1 cellular context compared by ENCODE assay signal in the genomic region with DNA sequence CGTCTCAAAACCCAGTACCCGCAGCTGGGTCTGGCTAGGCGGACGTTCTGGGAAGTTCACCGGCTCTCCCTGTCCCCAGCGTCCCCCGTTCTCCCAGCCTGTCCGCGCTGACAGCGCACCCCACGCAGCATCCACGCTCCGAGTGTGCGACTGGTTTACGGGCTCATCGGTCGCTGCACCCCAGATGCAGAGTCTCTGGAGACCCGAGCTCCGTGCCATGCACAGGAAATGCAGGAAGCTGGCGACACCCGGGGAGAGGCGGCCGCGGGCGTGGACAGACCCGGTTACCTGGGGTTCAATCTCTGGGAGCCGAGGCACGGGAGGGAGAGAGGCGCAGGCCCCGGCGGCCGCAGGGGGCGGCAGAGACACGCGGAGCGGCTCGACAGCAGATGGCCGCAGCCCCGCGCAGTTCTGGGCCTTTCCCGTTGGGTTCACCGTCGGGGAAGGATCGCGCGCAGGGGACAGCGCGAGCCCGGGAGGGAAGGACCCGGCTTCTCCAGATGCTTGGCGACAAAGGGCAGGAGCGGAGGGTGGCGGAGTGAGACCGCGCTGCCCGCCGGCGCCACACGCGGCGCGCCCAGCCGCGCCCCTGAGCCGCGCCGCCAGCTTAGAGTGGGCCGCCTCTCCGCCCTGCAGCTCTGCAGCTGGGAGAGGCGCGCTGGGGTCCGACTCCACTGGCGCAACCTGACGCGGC.
TF ChIP-seq lines count a peak whose summit lies in the region.

No MANE protein-coding gene starts in this region.

TF ChIP-seq in GM23338, 12 proteins besides CTCF, POLR2A, EP300 and RAD21 (continued from another document):
- TF ChIP-seq REST (IDR thresholded peaks at IDR 0.05; ENCODE audit: unreplicated experiment) = no peak
- no peak for TF ChIP-seq NANOG (IDR thresholded peaks at IDR 0.05; ENCODE audit: borderline replicate concordance)
- TF ChIP-seq, protein P1, sequence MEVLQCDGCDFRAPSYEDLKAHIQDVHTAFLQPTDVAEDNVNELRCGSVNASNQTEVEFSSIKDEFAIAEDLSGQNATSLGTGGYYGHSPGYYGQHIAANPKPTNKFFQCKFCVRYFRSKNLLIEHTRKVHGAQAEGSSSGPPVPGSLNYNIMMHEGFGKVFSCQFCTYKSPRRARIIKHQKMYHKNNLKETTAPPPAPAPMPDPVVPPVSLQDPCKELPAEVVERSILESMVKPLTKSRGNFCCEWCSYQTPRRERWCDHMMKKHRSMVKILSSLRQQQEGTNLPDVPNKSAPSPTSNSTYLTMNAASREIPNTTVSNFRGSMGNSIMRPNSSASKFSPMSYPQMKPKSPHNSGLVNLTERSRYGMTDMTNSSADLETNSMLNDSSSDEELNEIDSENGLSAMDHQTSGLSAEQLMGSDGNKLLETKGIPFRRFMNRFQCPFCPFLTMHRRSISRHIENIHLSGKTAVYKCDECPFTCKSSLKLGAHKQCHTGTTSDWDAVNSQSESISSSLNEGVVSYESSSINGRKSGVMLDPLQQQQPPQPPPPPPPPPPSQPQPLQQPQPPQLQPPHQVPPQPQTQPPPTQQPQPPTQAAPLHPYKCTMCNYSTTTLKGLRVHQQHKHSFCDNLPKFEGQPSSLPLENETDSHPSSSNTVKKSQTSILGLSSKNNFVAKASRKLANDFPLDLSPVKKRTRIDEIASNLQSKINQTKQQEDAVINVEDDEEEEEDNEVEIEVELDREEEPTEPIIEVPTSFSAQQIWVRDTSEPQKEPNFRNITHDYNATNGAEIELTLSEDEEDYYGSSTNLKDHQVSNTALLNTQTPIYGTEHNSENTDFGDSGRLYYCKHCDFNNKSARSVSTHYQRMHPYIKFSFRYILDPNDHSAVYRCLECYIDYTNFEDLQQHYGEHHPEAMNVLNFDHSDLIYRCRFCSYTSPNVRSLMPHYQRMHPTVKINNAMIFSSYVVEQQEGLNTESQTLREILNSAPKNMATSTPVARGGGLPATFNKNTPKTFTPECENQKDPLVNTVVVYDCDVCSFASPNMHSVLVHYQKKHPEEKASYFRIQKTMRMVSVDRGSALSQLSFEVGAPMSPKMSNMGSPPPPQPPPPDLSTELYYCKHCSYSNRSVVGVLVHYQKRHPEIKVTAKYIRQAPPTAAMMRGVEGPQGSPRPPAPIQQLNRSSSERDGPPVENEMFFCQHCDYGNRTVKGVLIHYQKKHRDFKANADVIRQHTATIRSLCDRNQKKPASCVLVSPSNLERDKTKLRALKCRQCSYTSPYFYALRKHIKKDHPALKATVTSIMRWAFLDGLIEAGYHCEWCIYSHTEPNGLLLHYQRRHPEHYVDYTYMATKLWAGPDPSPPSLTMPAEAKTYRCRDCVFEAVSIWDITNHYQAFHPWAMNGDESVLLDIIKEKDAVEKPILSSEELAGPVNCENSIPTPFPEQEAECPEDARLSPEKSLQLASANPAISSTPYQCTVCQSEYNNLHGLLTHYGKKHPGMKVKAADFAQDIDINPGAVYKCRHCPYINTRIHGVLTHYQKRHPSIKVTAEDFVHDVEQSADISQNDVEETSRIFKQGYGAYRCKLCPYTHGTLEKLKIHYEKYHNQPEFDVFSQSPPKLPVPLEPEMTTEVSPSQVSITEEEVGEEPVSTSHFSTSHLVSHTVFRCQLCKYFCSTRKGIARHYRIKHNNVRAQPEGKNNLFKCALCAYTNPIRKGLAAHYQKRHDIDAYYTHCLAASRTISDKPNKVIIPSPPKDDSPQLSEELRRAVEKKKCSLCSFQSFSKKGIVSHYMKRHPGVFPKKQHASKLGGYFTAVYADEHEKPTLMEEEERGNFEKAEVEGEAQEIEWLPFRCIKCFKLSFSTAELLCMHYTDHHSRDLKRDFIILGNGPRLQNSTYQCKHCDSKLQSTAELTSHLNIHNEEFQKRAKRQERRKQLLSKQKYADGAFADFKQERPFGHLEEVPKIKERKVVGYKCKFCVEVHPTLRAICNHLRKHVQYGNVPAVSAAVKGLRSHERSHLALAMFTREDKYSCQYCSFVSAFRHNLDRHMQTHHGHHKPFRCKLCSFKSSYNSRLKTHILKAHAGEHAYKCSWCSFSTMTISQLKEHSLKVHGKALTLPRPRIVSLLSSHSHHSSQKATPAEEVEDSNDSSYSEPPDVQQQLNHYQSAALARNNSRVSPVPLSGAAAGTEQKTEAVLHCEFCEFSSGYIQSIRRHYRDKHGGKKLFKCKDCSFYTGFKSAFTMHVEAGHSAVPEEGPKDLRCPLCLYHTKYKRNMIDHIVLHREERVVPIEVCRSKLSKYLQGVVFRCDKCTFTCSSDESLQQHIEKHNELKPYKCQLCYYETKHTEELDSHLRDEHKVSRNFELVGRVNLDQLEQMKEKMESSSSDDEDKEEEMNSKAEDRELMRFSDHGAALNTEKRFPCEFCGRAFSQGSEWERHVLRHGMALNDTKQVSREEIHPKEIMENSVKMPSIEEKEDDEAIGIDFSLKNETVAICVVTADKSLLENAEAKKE (CRISPR knock-in tag; IDR thresholded peaks at IDR 0.05) = no peak
- TF ChIP-seq STAT1 (IDR thresholded peaks at IDR 0.05; ENCODE audit: unreplicated experiment) = no peak
